22 cellular contexts compared by ENCODE assay signal in the genomic region with DNA sequence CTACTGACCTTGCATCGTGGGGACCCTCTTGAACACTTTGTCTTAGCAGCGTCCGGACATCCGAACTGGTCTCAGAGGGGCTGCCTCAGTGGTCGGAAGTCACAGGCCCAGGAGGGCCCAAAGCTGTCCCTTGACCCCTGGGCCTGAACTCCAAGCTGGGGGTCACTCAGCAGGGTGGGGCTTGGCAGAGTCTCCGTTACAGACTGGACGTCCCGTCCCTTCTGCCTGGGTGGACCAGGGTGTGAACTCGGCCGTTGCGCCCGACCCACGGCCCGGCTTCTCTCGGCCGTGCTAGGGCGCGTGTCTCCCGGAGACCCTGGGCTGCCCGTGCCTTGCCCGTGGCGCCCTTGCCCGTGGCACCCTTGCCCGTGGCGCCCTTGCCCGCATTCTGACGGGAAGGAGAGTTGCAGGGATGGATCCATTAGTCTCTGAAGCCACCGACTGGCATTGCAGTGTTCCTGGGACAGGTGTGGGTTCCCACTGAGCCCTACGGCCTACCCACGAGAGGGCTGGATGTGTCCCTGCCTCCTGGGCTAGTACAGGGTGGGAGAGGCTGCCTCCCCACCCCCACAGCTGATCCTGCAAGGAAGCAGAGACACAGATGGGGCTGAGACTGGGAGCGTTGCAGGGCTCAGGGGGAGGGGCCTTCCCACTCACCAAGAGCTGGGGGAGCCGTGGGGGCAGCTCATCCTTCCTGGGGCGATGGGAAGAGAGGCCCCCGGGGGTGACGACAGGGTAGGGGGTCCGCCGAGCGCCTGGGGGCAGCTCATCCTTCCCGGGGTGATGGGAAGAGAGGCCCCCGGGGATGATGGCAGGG. TPM values are rescaled to one million over a fixed set of nuclear protein-coding genes. Genes with fewer than 3 reads are reported as not detected.
DNase-seq lines count a peak whose midpoint lies in the region; ATAC-seq and TF ChIP-seq lines count a peak whose summit lies in the region.
"Had no signal": no experiment of that assay in that cellular context is flagged by ENCODE, and none has a peak within 500 bp of the region (broad histone marks: within the 10 kb centered on the region; RNA-seq: fewer than 3 reads in every experiment).

No MANE protein-coding gene starts in this region.

- H3K27me3 Mint-ChIP-seq in nephron (ENCODE audit: low read depth): no peaks in the 10 kb centered on the region
- peaks cover 6 to 8% of the 10 kb centered on the region in 2 donors for H3K27me3 Mint-ChIP-seq in CD4-positive, alpha-beta memory T cell

- no peak for TF ChIP-seq RAD21 in SK-N-SH (IDR thresholded peaks at IDR 0.05; ENCODE audit: low read length)

- peaks cover 3% of the 10 kb centered on the region for H3K36me3 Mint-ChIP-seq in nephron (ENCODE audit: low read depth)
- no peaks in the 10 kb centered on the region for H3K36me3 Mint-ChIP-seq in CD4-positive, alpha-beta memory T cell
- H3K36me3 Mint-ChIP-seq: activated naive CD4-positive, alpha-beta T cell treated with anti-CD3 and anti-CD28 coated beads, Interleukin-2, amount 50 U/mL, for 72 hours; naive thymus-derived CD4-positive, alpha-beta T cell; stimulated activated memory B cell treated with anti-CD40 and anti-IgM and Interleukin-4, amounts not matched to agents 10 μg/mL and 1 μg/mL and 100 μg/mL, for 72 hours had no signal

- H3K4me2 ChIP-seq in SK-N-SH: no peak overlapping the region
- H3K4me2 ChIP-seq: hepatocyte had no signal

- CTCF ChIA-PET in CD4-positive, alpha-beta memory T cell (lab: Charles Lee; ENCODE audit: partially characterized antibody): no interaction called here
- CTCF ChIA-PET in SK-N-SH (lab: Yijun Ruan, JAX): interaction anchor here (1.2 kb wide), 1 partner anchor 52 kb away, joined by 3 read pairs; no protein-coding TSS in a partner anchor

- peak overlapping the region in 2 of 3 experiments; percentile 17 to 54 for H3K4me3 Mint-ChIP-seq in nephron
- H3K4me3 Mint-ChIP-seq in CD4-positive, alpha-beta memory T cell: no peak overlapping the region
- H3K4me3 Mint-ChIP-seq: naive thymus-derived CD4-positive, alpha-beta T cell; stimulated activated memory B cell treated with anti-CD40 and anti-IgM and Interleukin-4, amounts not matched to agents 10 μg/mL and 1 μg/mL and 100 μg/mL, for 72 hours had no signal

- H3F3A ChIP-seq in SK-N-SH (replicated peaks; ENCODE audit: insufficient read depth): no peaks in the 10 kb centered on the region

- peaks cover 22% of the 10 kb centered on the region for H4K20me1 ChIP-seq in SK-N-SH (ENCODE audit: insufficient read depth)

- H3K27me3 ChIP-seq in esophagus squamous epithelium (peaks cover 12 to 97% (median 19%) of the 10 kb centered on the region in 4 donors), transverse colon (peaks cover 78% of the 10 kb centered on the region), SK-N-SH (ENCODE audit: insufficient read depth) (peaks cover 88% of the 10 kb centered on the region)
- H3K27me3 ChIP-seq in CD4-positive, alpha-beta memory T cell (ENCODE audit: insufficient read depth, low read length): peaks cover 15% of the 10 kb centered on the region

- no peaks in the 10 kb centered on the region for H3K9me2 ChIP-seq in SK-N-SH

- H3K4me3 ChIP-seq in esophagus squamous epithelium (no peak overlapping the region), transverse colon (no peak overlapping the region), mucosa of descending colon (no peak overlapping the region), SK-N-SH (ENCODE audit: low read depth in 2 of 2, low read length in 1 of 2) (no peak overlapping the region)
- H3K4me3 ChIP-seq in CD4-positive, alpha-beta memory T cell (ENCODE audit: low read length in 2 of 2): no peak overlapping the region
- H3K4me3 ChIP-seq: HAP-1, hepatocyte, tibial nerve had no signal

- intact Hi-C loops in esophagus squamous epithelium (cut with DNase I): no loop called here
- intact Hi-C loops in transverse colon (cut with DNase I; ENCODE audit: low total_unique reads): loop anchor here (2.0 kb wide), 1 partner anchor 23 kb away; no protein-coding TSS in a partner anchor
- intact Hi-C loops in CD4-positive, alpha-beta memory T cell (cut with micrococcal nuclease): no loop called here
- intact Hi-C loops in mucosa of descending colon (cut with DNase I, micrococcal nuclease): no loop called here

- H3K79me2 ChIP-seq in SK-N-SH (ENCODE audit: insufficient read depth): no peaks in the 10 kb centered on the region

- DNase-seq in NCI-H524 treated with DMSO at 0.1 percent for 48 hours (lab: John Stamatoyannopoulos, UW): peak; percentile 30
- DNase-seq in esophagus squamous epithelium (lab: John Stamatoyannopoulos, UW): no peak
- no peak for DNase-seq in transverse colon
- no peak for DNase-seq in LoVo (ENCODE audit: low spot score)
- no peak for DNase-seq in CD4-positive, alpha-beta memory T cell
- DNase-seq in mucosa of descending colon: no peak
- no peak for DNase-seq in SK-N-SH
- DNase-seq: activated CD4-positive, alpha-beta T cell treated with anti-CD3 and anti-CD28 coated beads for 48 hours; AML-193; Caco-2; naive thymus-derived CD4-positive, alpha-beta T cell; NCI-H1105 treated with DMSO at 0.1 percent for 48 hours; NCI-H2081 treated with DMSO at 0.1 percent for 48 hours; NCI-H510A; RPMI8226; stimulated activated CD4-positive, alpha-beta T cell treated with anti-CD3 and anti-CD28 coated beads, Interleukin-1b, Interleukin-23, amount 100 ng/mL, for 48 hours had no signal

- H3K4me1 Mint-ChIP-seq in nephron: peaks cover 26% of the 10 kb centered on the region
- H3K4me1 Mint-ChIP-seq in CD4-positive, alpha-beta memory T cell: peaks cover 0 to 4% (median 0%) of the 10 kb centered on the region in 4 donors
- H3K4me1 Mint-ChIP-seq: naive thymus-derived CD4-positive, alpha-beta T cell had no signal

- ATAC-seq in mucosa of descending colon: no peak
- ATAC-seq: activated naive CD4-positive, alpha-beta T cell treated with anti-CD3 and anti-CD28 coated beads, Interleukin-2, amount 50 U/mL, for 72 hours; naive thymus-derived CD4-positive, alpha-beta T cell had no signal

- POLR2A ChIA-PET in CD4-positive, alpha-beta memory T cell (lab: Charles Lee; ENCODE audit: partially characterized antibody): no interaction called here
- POLR2A ChIA-PET in SK-N-SH (lab: Yijun Ruan, JAX): no interaction called here

- H3K9me3 Mint-ChIP-seq in nephron: no peaks in the 10 kb centered on the region
- H3K9me3 Mint-ChIP-seq in CD4-positive, alpha-beta memory T cell: no peaks in the 10 kb centered on the region
- H3K9me3 Mint-ChIP-seq: activated naive CD4-positive, alpha-beta T cell treated with anti-CD3 and anti-CD28 coated beads, Interleukin-2, amount 50 U/mL, for 72 hours; naive thymus-derived CD4-positive, alpha-beta T cell; stimulated activated memory B cell treated with anti-CD40 and anti-IgM and Interleukin-4, amounts not matched to agents 10 μg/mL and 1 μg/mL and 100 μg/mL, for 72 hours had no signal

- TF ChIP-seq CTCF in esophagus squamous epithelium (IDR thresholded peaks at IDR 0.05) (no peak), nephron (IDR thresholded peaks at IDR 0.05; ENCODE audit: unreplicated experiment in 3 of 3) (no peak), transverse colon (IDR thresholded peaks at IDR 0.05) (no peak), mucosa of descending colon (IDR thresholded peaks at IDR 0.05) (no peak), SK-N-SH (IDR thresholded peaks at IDR 0.05) (no peak)

- in situ Hi-C loops in transverse colon (cut with MboI; ENCODE audit: low pct_ligation_motif_present in 1 of 4, low pct_unique_long_range_greater_than_20kb in 1 of 4, low sequenced_read_pairs in 3 of 4): no loop called here

- peaks cover 20 to 82% (median 33%) of the 10 kb centered on the region in 3 donors for H3K4me1 ChIP-seq in esophagus squamous epithelium
- peaks cover 17 to 59% (median 34%) of the 10 kb centered on the region in 4 donors for H3K4me1 ChIP-seq in transverse colon
- H3K4me1 ChIP-seq in CD4-positive, alpha-beta memory T cell (ENCODE audit: insufficient read depth, low read length): peaks cover 6% of the 10 kb centered on the region
- peaks cover 9% of the 10 kb centered on the region for H3K4me1 ChIP-seq in mucosa of descending colon (ENCODE audit: low read depth)
- H3K4me1 ChIP-seq in SK-N-SH (ENCODE audit: control insufficient read depth in 1 of 2, insufficient read depth in 2 of 2, low read depth in 1 of 2, low read length in 1 of 2): no peaks in the 10 kb centered on the region; a peak in 1 of 4 replicates
- H3K4me1 ChIP-seq: HAP-1 had no signal

- H3K36me3 ChIP-seq in esophagus squamous epithelium (no peaks in the 10 kb centered on the region), transverse colon (no peaks in the 10 kb centered on the region), mucosa of descending colon (ENCODE audit: low read depth) (no peaks in the 10 kb centered on the region), SK-N-SH (replicated peaks in 1 of 2; ENCODE audit: control insufficient read depth in 1 of 2, insufficient read depth in 2 of 2, low read length in 1 of 2) (no peaks in the 10 kb centered on the region)
- H3K36me3 ChIP-seq in CD4-positive, alpha-beta memory T cell (ENCODE audit: insufficient read depth, low read length): no peaks in the 10 kb centered on the region
- H3K36me3 ChIP-seq: HAP-1, tibial nerve had no signal

- H3K27ac ChIP-seq in esophagus squamous epithelium: peak overlapping the region; percentile 59 to 88 (median 82)
- H3K27ac ChIP-seq in transverse colon: peak overlapping the region; percentile 76 to 92 (median 84)
- no peak overlapping the region for H3K27ac ChIP-seq in CD4-positive, alpha-beta memory T cell (ENCODE audit: low read depth, low read length)
- H3K27ac ChIP-seq in SK-N-SH (ENCODE audit: low read depth in 2 of 2, low read length in 1 of 2): no peak overlapping the region
- H3K27ac ChIP-seq: hepatocyte had no signal

- no peak overlapping the region for H3K9ac ChIP-seq in SK-N-SH

- H3K27ac Mint-ChIP-seq in nephron: no peak overlapping the region
- H3K27ac Mint-ChIP-seq in CD4-positive, alpha-beta memory T cell: no peak overlapping the region
- H3K27ac Mint-ChIP-seq: activated naive CD4-positive, alpha-beta T cell treated with anti-CD3 and anti-CD28 coated beads, Interleukin-2, amount 50 U/mL, for 72 hours; naive thymus-derived CD4-positive, alpha-beta T cell; stimulated activated memory B cell treated with anti-CD40 and anti-IgM and Interleukin-4, amounts not matched to agents 10 μg/mL and 1 μg/mL and 100 μg/mL, for 72 hours had no signal

- TF ChIP-seq EP300 in transverse colon (IDR thresholded peaks at IDR 0.05; ENCODE audit: low read depth) (no peak), SK-N-SH (IDR thresholded peaks at IDR 0.05; ENCODE audit: borderline replicate concordance in 1 of 2, low read depth in 1 of 2, low read length in 1 of 2) (no peak)

- no peak overlapping the region for H2AFZ ChIP-seq in SK-N-SH (ENCODE audit: low read depth)
- H2AFZ ChIP-seq: hepatocyte had no signal

- no peaks in the 10 kb centered on the region for H3K9me3 ChIP-seq in esophagus squamous epithelium
- H3K9me3 ChIP-seq in transverse colon: no peaks in the 10 kb centered on the region
- no peaks in the 10 kb centered on the region for H3K9me3 ChIP-seq in CD4-positive, alpha-beta memory T cell (ENCODE audit: control insufficient read depth in 1 of 2, low read length in 2 of 2)
- H3K9me3 ChIP-seq in mucosa of descending colon: no peaks in the 10 kb centered on the region
- H3K9me3 ChIP-seq in SK-N-SH: no peaks in the 10 kb centered on the region
- H3K9me3 ChIP-seq: Caco-2, HAP-1, tibial nerve had no signal

- TF ChIP-seq POLR2A in esophagus squamous epithelium (IDR thresholded peaks at IDR 0.05): no peak
- TF ChIP-seq POLR2A in transverse colon (IDR thresholded peaks at IDR 0.05): no peak

- 77 to 88% methylated on average over 16 to 20 of the region's 40 CpGs for WGBS in esophagus squamous epithelium, 2 donors
- WGBS in transverse colon (ENCODE audit: low coverage in 1 of 2), 2 donors: 66% methylated on average over 15 of the region's 40 CpGs; no CpG with 5 or more reads in 1 of the 2 donors
- 50% methylated on average over 31 of the region's 40 CpGs for WGBS in SK-N-SH (ENCODE audit: low lambda C conversion rate)

RNA-seq across cellular contexts. Expression of gene CACNA1H, which starts 4.9 kb away (rescaled TPM):
- total RNA-seq in esophagus squamous epithelium (10 to 100 TPM in 1 of 4 donors, 1 to 10 TPM in 3; 1.7 to 14.7 (median 5.6) TPM), transverse colon (10 to 100 TPM; 17.0 to 63.6 (median 39.5) TPM), mucosa of descending colon (100 to 1,000 TPM in 1 of 3 donors, 1 to 10 TPM in 2; 6.0 to 160 (median 9.5) TPM)
- total RNA-seq in CD4-positive, alpha-beta memory T cell: 1 to 10 TPM; 2.0 to 2.1 TPM
- polyA plus RNA-seq in CD4-positive, alpha-beta memory T cell: under 1 TPM; 0.48 to 0.99 TPM
- polyA plus RNA-seq in SK-N-SH (2012; rRNA removed): not detected in 2 replicates
- not detected in 2 replicates for polyA plus RNA-seq in SK-N-SH (2012; cell fraction: cytosol; rRNA removed)
- polyA plus RNA-seq in SK-N-SH (2012; cell fraction: nucleus; rRNA removed): not detected in 2 replicates

Comparison
In these comparisons a context has a peak if more than half of its experiments do, and no peak if none do; other contexts are left out.
1. H3K27ac ChIP-seq: peak in esophagus squamous epithelium (4 of 4) and transverse colon (4 of 4); none in CD4-positive, alpha-beta memory T cell (single experiment) and SK-N-SH (0 of 2).
2. H3K4me3 Mint-ChIP-seq: peak in nephron (2 of 3); none in CD4-positive, alpha-beta memory T cell (0 of 8).